Comparison of ENCODE assay signal across 8 cellular contexts in genomic region chr15:56365075-56365711, GRCh38. TPM values are rescaled to one million over a fixed set of nuclear protein-coding genes. Genes with fewer than 3 reads are reported as not detected.
DNase-seq lines count a peak whose midpoint lies in the region; ATAC-seq, FAIRE-seq and TF ChIP-seq lines count a peak whose summit lies in the region.

Gene TEX9 (plus strand): TSS chr15:56365426. CDS start chr15:56365451, 25 bp downstream.

- DNase-seq in GM12864 (ENCODE audit: low read depth) = peak; percentile 79
- DNase-seq in NB4 (ENCODE audit: low read depth) = peak; percentile 83
- DNase-seq in amniotic epithelial cell (ENCODE audit: low read depth) = peak; percentile 75
- DNase-seq in right atrium auricular region (ENCODE audit: low spot score) = peak; percentile 68
- DNase-seq in psoas muscle = peak; percentile 83 to 92
- peak; percentile 96 for DNase-seq in urothelium cell line (ENCODE audit: low spot score)

- H3F3A ChIP-seq in SU-DHL-6 (ENCODE audit: insufficient read depth) = peaks cover 10% of the 10 kb centered on the region

- H3K27ac ChIP-seq in SU-DHL-6 (ENCODE audit: low read depth, low read length) = no peak within 1 kb of the TSS
- H3K27ac ChIP-seq in right atrium auricular region = no peak within 1 kb of the TSS
- H3K27ac ChIP-seq in psoas muscle = no peak within 1 kb of the TSS

- H3K36me3 ChIP-seq in SU-DHL-6 (ENCODE audit: low read length) (no peaks in the 10 kb centered on the region), right atrium auricular region (no peaks in the 10 kb centered on the region), psoas muscle (ENCODE audit: insufficient read depth in 1 of 2, low read depth in 1 of 2) (no peaks in the 10 kb centered on the region)

- H3K4me1 ChIP-seq in right atrium auricular region (peaks cover 0 to 3% of the 10 kb centered on the region in 2 donors), psoas muscle (peaks cover 13% of the 10 kb centered on the region)

- H3K4me3 ChIP-seq in GM12864 (ENCODE audit: low read depth, low read length) = peak within 1 kb of the TSS; percentile 78
- H3K4me3 ChIP-seq in NB4 (ENCODE audit: low read depth, low read length) = peak within 1 kb of the TSS; percentile 81
- peak within 1 kb of the TSS; percentile 61 for H3K4me3 ChIP-seq in SU-DHL-6 (ENCODE audit: insufficient read depth, low read length, poor library complexity, severe bottlenecking)
- H3K4me3 ChIP-seq in right atrium auricular region = peak within 1 kb of the TSS; percentile 49 to 59
- peak within 1 kb of the TSS; percentile 87 for H3K4me3 ChIP-seq in psoas muscle

- no peak for TF ChIP-seq POLR2A in NB4 (IDR thresholded peaks at IDR 0.05; ENCODE audit: extremely low read depth, insufficient read length)

- H3K9ac ChIP-seq in SU-DHL-6 (ENCODE audit: low read length) = peak within 1 kb of the TSS; percentile 66

- peak; percentile 94 for ATAC-seq in HG02588 (IDR thresholded peaks at IDR 0.05; ENCODE audit: unreplicated experiment)
- peak; percentile 95 to 100 (median 98) for ATAC-seq in psoas muscle

- peak within 1 kb of the TSS; percentile 89 for H2AFZ ChIP-seq in SU-DHL-6 (ENCODE audit: low read depth, low read length, severe bottlenecking)

- peak within 1 kb of the TSS; percentile 64 for H3K4me2 ChIP-seq in SU-DHL-6 (ENCODE audit: low read depth, low read length, poor library complexity, severe bottlenecking)

- H3K9me3 ChIP-seq in SU-DHL-6 (ENCODE audit: insufficient read depth, low read length) (no peaks in the 10 kb centered on the region), right atrium auricular region (peaks cover 0 to 8% of the 10 kb centered on the region in 2 donors), psoas muscle (no peaks in the 10 kb centered on the region)

- intact Hi-C loops in psoas muscle (cut with DNase I) = no loop called here

- no peaks in the 10 kb centered on the region for H3K79me2 ChIP-seq in SU-DHL-6 (ENCODE audit: insufficient read depth, low read length)

- no peaks in the 10 kb centered on the region for H3K27me3 ChIP-seq in SU-DHL-6 (ENCODE audit: low read length)
- no peaks in the 10 kb centered on the region for H3K27me3 ChIP-seq in right atrium auricular region
- H3K27me3 ChIP-seq in psoas muscle (ENCODE audit: insufficient read depth in 3 of 3, low read length in 2 of 3) = no peaks in the 10 kb centered on the region

- no peaks in the 10 kb centered on the region for H4K20me1 ChIP-seq in SU-DHL-6 (ENCODE audit: low read depth, low read length)

- 0 to 1% (median 1%) methylated on average over 45 of the region's 45 CpGs for WGBS in psoas muscle, 3 donors

- no peaks in the 10 kb centered on the region for H3K9me2 ChIP-seq in SU-DHL-6 (replicated peaks; ENCODE audit: insufficient read depth, low read length)

- FAIRE-seq in urothelium cell line (lab: Jason Lieb, UNC) = no peak

- TF ChIP-seq CTCF in GM12864 (IDR thresholded peaks at IDR 0.05; ENCODE audit: low read depth, low read length, missing control alignments) (no peak), NB4 (IDR thresholded peaks at IDR 0.05; ENCODE audit: low read depth, low read length) (no peak), SU-DHL-6 (IDR thresholded peaks at IDR 0.05; ENCODE audit: insufficient read depth, low read length, poor library complexity, severe bottlenecking) (no peak), right atrium auricular region (IDR thresholded peaks at IDR 0.05) (no peak), psoas muscle (IDR thresholded peaks at IDR 0.05) (no peak)

RNA-seq across cellular contexts. Expression of gene TEX9, which starts in this region (rescaled TPM):
- total RNA-seq in right atrium auricular region = 1 to 10 TPM in 1 of 2 donors, under 1 TPM in 1; 0.67 to 1.5 TPM
- under 1 TPM; 0.32 to 0.73 (median 0.36) TPM for total RNA-seq in psoas muscle
- under 1 TPM in 2 of 3 donors, not detected in 1; 0.09 to 0.12 TPM for polyA plus RNA-seq in psoas muscle

Comparison
In these comparisons a context has a peak if more than half of its experiments do, and no peak if none do; other contexts are left out.
1. Peak in DNase-seq, ATAC-seq and H3K4me3 ChIP-seq in psoas muscle; RNA of the gene not detected or under 1 TPM.